ENCODE assay signal across 20 cellular contexts in genomic region chr3:161016417-161017313, GRCh38.
DNase-seq lines count a peak whose midpoint lies in the region; ATAC-seq and TF ChIP-seq lines count a peak whose summit lies in the region.
"Had no signal": no experiment of that assay in that cellular context is flagged by ENCODE, and none has a peak within 500 bp of the region (broad histone marks: within the 10 kb centered on the region; RNA-seq: fewer than 3 reads in every experiment).

No MANE protein-coding gene starts in this region.

- no peak overlapping the region for H3K14ac ChIP-seq in neuronal stem cell (ENCODE audit: low read length)

- 75% methylated on average over 6 of the region's 6 CpGs for WGBS in smooth muscle cell (ENCODE audit: low lambda C conversion rate)
- WGBS in neuronal stem cell (ENCODE audit: extremely low coverage in 2 of 2, insufficient read length in 2 of 2, insufficient replicate concordance in 1 of 2), 2 donors: no CpG with 5 or more reads among the region's 6 CpGs

- H3K27ac ChIP-seq in right atrium auricular region: no peak overlapping the region
- H3K27ac ChIP-seq in left ventricle myocardium inferior (replicated peaks): peak overlapping the region; percentile 66
- H3K27ac ChIP-seq in smooth muscle cell (ENCODE audit: low read depth): peak overlapping the region; percentile 25
- H3K27ac ChIP-seq in neuronal stem cell (replicated peaks; ENCODE audit: low read length): no peak overlapping the region
- H3K27ac ChIP-seq: C4-2B, KMS-11 had no signal

- H3K9ac ChIP-seq in smooth muscle cell (ENCODE audit: low read depth) (no peak overlapping the region), neuronal stem cell (ENCODE audit: low read depth, low read length, poor library complexity) (no peak overlapping the region)
- H3K9ac ChIP-seq: KMS-11 had no signal

- TF ChIP-seq CTCF in right atrium auricular region (IDR thresholded peaks at IDR 0.05) (no peak), left ventricle myocardium inferior (IDR thresholded peaks at IDR 0.05; ENCODE audit: borderline replicate concordance) (no peak), smooth muscle cell (IDR thresholded peaks at IDR 0.05; ENCODE audit: borderline replicate concordance, insufficient read depth, poor library complexity, severe bottlenecking) (no peak)

- no peaks in the 10 kb centered on the region for H3K27me3 ChIP-seq in right atrium auricular region
- H3K27me3 ChIP-seq in left ventricle myocardium inferior (ENCODE audit: low read depth): no peaks in the 10 kb centered on the region
- no peaks in the 10 kb centered on the region for H3K27me3 ChIP-seq in smooth muscle cell (ENCODE audit: low read depth)
- H3K27me3 ChIP-seq in neuronal stem cell (ENCODE audit: control insufficient read depth in 3 of 3, insufficient read depth in 3 of 3, low read depth in 1 of 3, low read length in 3 of 3): no peaks in the 10 kb centered on the region

- peak; percentile 78 for ATAC-seq in Right ventricle myocardium inferior
- ATAC-seq in HG03469 (IDR thresholded peaks at IDR 0.05; ENCODE audit: unreplicated experiment): no peak

- H2BK5ac ChIP-seq in neuronal stem cell (ENCODE audit: low read length): no peak overlapping the region

- H2AFZ ChIP-seq in smooth muscle cell (ENCODE audit: low read depth): no peak overlapping the region
- no peak overlapping the region for H2AFZ ChIP-seq in neuronal stem cell (ENCODE audit: low read length)

- H3K4me1 ChIP-seq in right atrium auricular region (peaks cover 0 to 19% of the 10 kb centered on the region in 2 donors), left ventricle myocardium inferior (peaks cover 33% of the 10 kb centered on the region), smooth muscle cell (ENCODE audit: low read depth) (no peaks in the 10 kb centered on the region), neuronal stem cell (ENCODE audit: control insufficient read depth in 2 of 2, insufficient read depth in 1 of 2, low read depth in 1 of 2, low read length in 2 of 2) (peaks cover 0 to 2% of the 10 kb centered on the region in 2 donors)

- no peak overlapping the region for H2BK12ac ChIP-seq in neuronal stem cell (ENCODE audit: low read length)

- H3K4me3 ChIP-seq in right atrium auricular region: no peak overlapping the region
- H3K4me3 ChIP-seq in left ventricle myocardium inferior: no peak overlapping the region
- H3K4me3 ChIP-seq in smooth muscle cell: no peak overlapping the region
- no peak overlapping the region for H3K4me3 ChIP-seq in neuronal stem cell (ENCODE audit: low read length in 2 of 2)

- H4K20me1 ChIP-seq in smooth muscle cell (ENCODE audit: low read depth): no peaks in the 10 kb centered on the region

- H3K36me3 ChIP-seq in right atrium auricular region: no peaks in the 10 kb centered on the region
- no peaks in the 10 kb centered on the region for H3K36me3 ChIP-seq in left ventricle myocardium inferior
- H3K36me3 ChIP-seq in smooth muscle cell (ENCODE audit: low read depth): no peaks in the 10 kb centered on the region
- H3K36me3 ChIP-seq in neuronal stem cell (replicated peaks in 1 of 2; ENCODE audit: control insufficient read depth in 2 of 2, insufficient read depth in 2 of 2, low read length in 2 of 2): no peaks in the 10 kb centered on the region

- no peak overlapping the region for H3K23ac ChIP-seq in neuronal stem cell (ENCODE audit: low read depth, low read length, poor library complexity)

- H3K9me3 ChIP-seq in right atrium auricular region (peaks cover 0 to 4% of the 10 kb centered on the region in 2 donors), left ventricle myocardium inferior (replicated peaks) (peaks cover 14% of the 10 kb centered on the region), smooth muscle cell (replicated peaks; ENCODE audit: low read depth) (peaks cover 2% of the 10 kb centered on the region), neuronal stem cell (replicated peaks in 1 of 2; ENCODE audit: control insufficient read depth in 2 of 2, insufficient read depth in 1 of 2, low read depth in 1 of 2, low read length in 2 of 2) (no peaks in the 10 kb centered on the region)

- H3K79me1 ChIP-seq in neuronal stem cell (ENCODE audit: low read depth, low read length): no peaks in the 10 kb centered on the region

- H3K79me2 ChIP-seq in smooth muscle cell (ENCODE audit: low read depth): no peaks in the 10 kb centered on the region

- H3K18ac ChIP-seq in neuronal stem cell (ENCODE audit: low read length): no peak overlapping the region

- no peak for DNase-seq in Right ventricle myocardium inferior (ENCODE audit: missing footprints)
- DNase-seq in right atrium auricular region (ENCODE audit: low spot score): no peak
- peak; percentile 60 for DNase-seq in amniotic epithelial cell (ENCODE audit: low read depth)
- no peak for DNase-seq in left ventricle myocardium inferior
- no peak for DNase-seq in smooth muscle cell (lab: John Stamatoyannopoulos, UW; ENCODE audit: unreplicated experiment)
- no peak for DNase-seq in SIG-M5 treated with dmso at 0.1 percent for 504 hours (lab: John Stamatoyannopoulos, UW; ENCODE audit: unreplicated experiment)
- no peak for DNase-seq in neuronal stem cell (ENCODE audit: low spot score)
- DNase-seq: 8988T; CD8-positive, alpha-beta memory T cell; GDM1; IMR-90; NCI-H1105 treated with DMSO at 0.1 percent for 48 hours; NCI-H2171; NCI-H345; NCI-H524; NCI-H82; SHP77 had no signal

- no peaks in the 10 kb centered on the region for H3F3A ChIP-seq in smooth muscle cell (ENCODE audit: low read depth)

- intact Hi-C loops in Right ventricle myocardium inferior (cut with DNase I) (no loop called here), left ventricle myocardium inferior (cut with micrococcal nuclease) (no loop called here)

- H4K91ac ChIP-seq in neuronal stem cell (ENCODE audit: low read depth, low read length, poor library complexity): no peak overlapping the region

- H3K4me2 ChIP-seq in smooth muscle cell: peak overlapping the region; percentile 69
- H3K4me2 ChIP-seq in neuronal stem cell (ENCODE audit: insufficient read depth, low read length, poor library complexity, severe bottlenecking): no peak overlapping the region
- H3K4me2 ChIP-seq: KMS-11 had no signal

- no peak overlapping the region for H3K4ac ChIP-seq in neuronal stem cell (ENCODE audit: low read length)

- no peak overlapping the region for H2BK120ac ChIP-seq in neuronal stem cell (ENCODE audit: low read depth, low read length)

- H4K8ac ChIP-seq in neuronal stem cell (ENCODE audit: low read depth, low read length): no peak overlapping the region

- H2AK5ac ChIP-seq in neuronal stem cell (ENCODE audit: low read depth, low read length): no peak overlapping the region

- no peak overlapping the region for H2BK15ac ChIP-seq in neuronal stem cell (ENCODE audit: low read length)

Comparison
In these comparisons a context has a peak if more than half of its experiments do, and no peak if none do; other contexts are left out.
1. H3K27ac ChIP-seq: peak in left ventricle myocardium inferior (single experiment) and smooth muscle cell (single experiment); none in right atrium auricular region (0 of 2) and neuronal stem cell (single experiment).